ENCODE assay signal across 9 cellular contexts in the genomic region with DNA sequence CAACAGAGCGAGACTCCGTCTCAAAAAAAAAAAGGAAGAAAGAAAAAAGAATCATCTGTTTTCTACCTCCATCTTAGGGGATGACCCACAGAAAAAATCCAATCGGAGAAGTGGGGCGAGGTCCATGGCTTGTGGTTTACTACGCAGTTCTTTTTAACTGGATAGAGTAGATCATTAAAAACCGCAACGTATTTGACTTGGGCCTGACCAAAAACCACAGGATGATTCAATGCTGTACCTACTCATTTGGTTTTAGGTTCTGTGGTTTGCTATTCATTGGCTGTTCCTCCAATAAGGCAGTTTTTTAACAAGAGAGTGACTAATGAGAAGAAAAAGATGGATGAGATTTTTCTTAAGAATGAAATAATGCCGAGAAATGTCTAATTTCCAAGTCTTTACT.
DNase-seq lines count a peak whose midpoint lies in the region; ATAC-seq and TF ChIP-seq lines count a peak whose summit lies in the region.
"Had no signal": no experiment of that assay in that cellular context is flagged by ENCODE, and none has a peak within 500 bp of the region (broad histone marks: within the 10 kb centered on the region; RNA-seq: fewer than 3 reads in every experiment).

No MANE protein-coding gene starts in this region.

- no peaks in the 10 kb centered on the region for H3K4me1 Mint-ChIP-seq in naive thymus-derived CD8-positive, alpha-beta T cell

- H3K4me3 ChIP-seq in brain microvascular endothelial cell (ENCODE audit: low read depth, low read length), result no peak overlapping the region
- no peak overlapping the region for H3K4me3 ChIP-seq in A673 (ENCODE audit: low read depth, low read length, poor library complexity, severe bottlenecking)

- no peaks in the 10 kb centered on the region for H3K27me3 Mint-ChIP-seq in naive thymus-derived CD8-positive, alpha-beta T cell

- H3K27ac ChIP-seq in brain microvascular endothelial cell (no peak overlapping the region), A673 (ENCODE audit: low read depth, low read length, poor library complexity, severe bottlenecking) (no peak overlapping the region)
- H3K27ac ChIP-seq: HL-60 had no signal

- peak; percentile 96 for ATAC-seq in GM21515 (IDR thresholded peaks at IDR 0.05; ENCODE audit: unreplicated experiment)
- ATAC-seq in HG03571 (IDR thresholded peaks at IDR 0.05; ENCODE audit: unreplicated experiment), result peak; percentile 96
- no peak for ATAC-seq in naive thymus-derived CD8-positive, alpha-beta T cell
- no peak for ATAC-seq in GM19324 (IDR thresholded peaks at IDR 0.05; ENCODE audit: low FRiP score, unreplicated experiment)

- POLR2A ChIA-PET in naive thymus-derived CD8-positive, alpha-beta T cell (lab: Charles Lee), result no interaction called here
- POLR2A ChIA-PET in A673 (lab: Charles Lee; ENCODE audit: low non-redundant PET), result interaction anchor here (0.6 kb wide), 1 partner anchor 41 kb away, joined by 4 read pairs; no protein-coding TSS in a partner anchor

- no peaks in the 10 kb centered on the region for H3K4me1 ChIP-seq in A673 (ENCODE audit: insufficient read depth, low read length, poor library complexity, severe bottlenecking)

- TF ChIP-seq CTCF in GM13976 (IDR thresholded peaks at IDR 0.05; ENCODE audit: borderline replicate concordance, control extremely low read depth, extremely low read depth, insufficient read depth, missing control alignments) (no peak), brain microvascular endothelial cell (IDR thresholded peaks at IDR 0.05; ENCODE audit: low read depth, low read length, missing control alignments) (no peak), A673 (conservative IDR thresholded peaks at IDR 0.05; ENCODE audit: low read depth, low read length) (no peak)

- H3K36me3 ChIP-seq in brain microvascular endothelial cell (replicated peaks) (no peaks in the 10 kb centered on the region), A673 (ENCODE audit: insufficient read depth, low read length, poor library complexity, severe bottlenecking) (no peaks in the 10 kb centered on the region)

- H3K4me3 Mint-ChIP-seq in naive thymus-derived CD8-positive, alpha-beta T cell, result no peak overlapping the region

- no peaks in the 10 kb centered on the region for H3K27me3 ChIP-seq in brain microvascular endothelial cell (replicated peaks)
- peaks cover 5% of the 10 kb centered on the region for H3K27me3 ChIP-seq in A673 (replicated peaks; ENCODE audit: insufficient read depth, low read depth, low read length, poor library complexity)

- no peak overlapping the region for H3K27ac Mint-ChIP-seq in naive thymus-derived CD8-positive, alpha-beta T cell

- intact Hi-C loops in A673 (cut with micrococcal nuclease; ENCODE audit: unreplicated experiment), result no loop called here

- no TSS peak for BruUV-seq in A673 (replicated peaks; lab: Mats Ljungman, UMichigan)

- CTCF ChIA-PET in A673 (lab: Charles Lee), result no interaction called here

- H3K36me3 Mint-ChIP-seq in naive thymus-derived CD8-positive, alpha-beta T cell, result peaks cover 0 to 3% (median 2%) of the 10 kb centered on the region in 3 donors

- H3K9me3 Mint-ChIP-seq in naive thymus-derived CD8-positive, alpha-beta T cell, result peaks cover 0 to 13% (median 0%) of the 10 kb centered on the region in 9 donors

- in situ Hi-C loops in GM13976 (cut with MboI; ENCODE audit: low sequenced_read_pairs, unreplicated experiment), result no loop called here
- in situ Hi-C loops in brain microvascular endothelial cell (cut with HindIII; ENCODE audit: low pct_ligation_motif_present, low sequenced_read_pairs), result no loop called here

- no peaks in the 10 kb centered on the region for H3K9me3 ChIP-seq in A673 (ENCODE audit: low read depth, low read length, poor library complexity, severe bottlenecking)

- DNase-seq in GM13976 (ENCODE audit: low spot score) (peak; percentile 35), brain microvascular endothelial cell (peak; percentile 41), A673 (ENCODE audit: low spot score) (no peak), NCI-H1417 (lab: John Stamatoyannopoulos, UW) (no peak)
- DNase-seq in naive thymus-derived CD8-positive, alpha-beta T cell, result no peak

Comparison
In these comparisons a context has a peak if more than half of its experiments do, and no peak if none do; other contexts are left out.
1. DNase-seq: peak in GM13976 (single experiment) and brain microvascular endothelial cell (single experiment); none in naive thymus-derived CD8-positive, alpha-beta T cell (0 of 10), A673 (single experiment) and NCI-H1417 (0 of 3).
2. ATAC-seq: peak in GM21515 (single experiment) and HG03571 (single experiment); none in naive thymus-derived CD8-positive, alpha-beta T cell (0 of 2) and GM19324 (single experiment).